9 cellular contexts compared by ENCODE assay signal in the genomic region with DNA sequence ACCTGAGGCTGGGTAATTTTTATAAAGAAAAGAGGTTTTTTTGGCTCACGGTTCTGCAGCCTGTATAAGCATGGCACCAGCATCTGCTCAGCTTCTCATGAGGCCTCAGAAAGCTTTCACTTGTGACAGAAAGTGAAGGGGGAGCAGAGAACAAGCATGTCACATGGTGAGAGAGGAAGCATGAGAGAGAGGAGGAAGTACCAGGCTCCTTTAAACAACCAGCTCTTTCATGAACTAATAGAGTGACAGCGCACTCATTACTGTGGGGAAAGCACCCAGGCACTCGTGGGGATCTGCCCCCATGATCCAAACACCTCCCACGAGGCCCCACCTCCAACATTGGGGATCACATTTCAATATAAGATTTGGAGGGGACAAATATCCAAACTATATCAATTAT.
A peak's percentile ranks its signal among the peaks of the same experiment; 100 is the strongest.
DNase-seq lines count a peak whose midpoint lies in the region; ATAC-seq, FAIRE-seq and TF ChIP-seq lines count a peak whose summit lies in the region.
"Had no signal": no experiment of that assay in that cellular context is flagged by ENCODE, and none has a peak within 500 bp of the region (broad histone marks: within the 10 kb centered on the region; RNA-seq: fewer than 3 reads in every experiment).

No MANE protein-coding gene starts in this region.

- POLR2A ChIA-PET in T-cell (lab: Charles Lee) = no interaction called here

- CTCF ChIA-PET in T-cell (lab: Charles Lee) = no interaction called here

- peak overlapping the region in 1 of 2 donors; percentile 39 for H3K27ac ChIP-seq in left lung

- H3K36me3 ChIP-seq in left lung = peaks cover 0 to 10% of the 10 kb centered on the region in 2 donors

- peaks cover 0 to 46% of the 10 kb centered on the region in 2 donors for H3K4me1 ChIP-seq in left lung

- no peak overlapping the region for H3K4me3 ChIP-seq in left lung

- H3K4me3 Mint-ChIP-seq in T-cell (peak overlapping the region in 1 of 3 donors; percentile 5), mesothelial cell of epicardium (no peak overlapping the region)

- no peaks in the 10 kb centered on the region for H3K9me3 ChIP-seq in left lung

- H3K36me3 Mint-ChIP-seq in T-cell (peaks cover 41% of the 10 kb centered on the region), mesothelial cell of epicardium (peaks cover 28% of the 10 kb centered on the region)

- TF ChIP-seq CTCF in left lung (IDR thresholded peaks at IDR 0.05) = no peak
- TF ChIP-seq CTCF in mesothelial cell of epicardium (IDR thresholded peaks at IDR 0.05; ENCODE audit: unreplicated experiment) = no peak

- H3K27ac Mint-ChIP-seq in T-cell = peak overlapping the region in 1 of 2 donors; percentile 48
- H3K27ac Mint-ChIP-seq in mesothelial cell of epicardium = no peak overlapping the region

- peak; percentile 96 for FAIRE-seq in GM18507 (lab: Jason Lieb, UNC)

- no peak for DNase-seq in GM18507 (ENCODE audit: extremely low spot score, insufficient read length, low read depth)
- DNase-seq in T-cell = peak in 15 of 34 experiments; percentile 1 to 27 (median 6)
- DNase-seq in left lung = peak in 1 of 2 donors; percentile 45
- DNase-seq in mesothelial cell of epicardium (ENCODE audit: low spot score in 2 of 2, unreplicated experiment in 2 of 2) = no peak
- no peak for DNase-seq in EL
- no peak for DNase-seq in NCI-H2081 treated with DMSO at 0.1 percent for 48 hours (lab: John Stamatoyannopoulos, UW)
- no peak for DNase-seq in OCI-M2 (lab: John Stamatoyannopoulos, UW; ENCODE audit: unreplicated experiment)
- DNase-seq: IMR-90 had no signal

- H3K4me1 Mint-ChIP-seq in T-cell (peaks cover 36 to 40% (median 38%) of the 10 kb centered on the region in 3 donors), mesothelial cell of epicardium (no peaks in the 10 kb centered on the region)

- no peaks in the 10 kb centered on the region for H3K27me3 ChIP-seq in left lung

- ATAC-seq in HG02759 (IDR thresholded peaks at IDR 0.05; ENCODE audit: unreplicated experiment) = peak; percentile 64
- ATAC-seq in T-cell (replicated peaks in 1 of 4) = peak; percentile 69 to 91 (median 74)
- ATAC-seq in left lung = peak; percentile 87

- H3K9me3 Mint-ChIP-seq in T-cell (no peaks in the 10 kb centered on the region), mesothelial cell of epicardium (no peaks in the 10 kb centered on the region)

- intact Hi-C loops in left lung (cut with DNase I) = no loop called here

- H3K27me3 Mint-ChIP-seq in T-cell (no peaks in the 10 kb centered on the region), mesothelial cell of epicardium (ENCODE audit: low read depth) (no peaks in the 10 kb centered on the region)
